In the genomic region with DNA sequence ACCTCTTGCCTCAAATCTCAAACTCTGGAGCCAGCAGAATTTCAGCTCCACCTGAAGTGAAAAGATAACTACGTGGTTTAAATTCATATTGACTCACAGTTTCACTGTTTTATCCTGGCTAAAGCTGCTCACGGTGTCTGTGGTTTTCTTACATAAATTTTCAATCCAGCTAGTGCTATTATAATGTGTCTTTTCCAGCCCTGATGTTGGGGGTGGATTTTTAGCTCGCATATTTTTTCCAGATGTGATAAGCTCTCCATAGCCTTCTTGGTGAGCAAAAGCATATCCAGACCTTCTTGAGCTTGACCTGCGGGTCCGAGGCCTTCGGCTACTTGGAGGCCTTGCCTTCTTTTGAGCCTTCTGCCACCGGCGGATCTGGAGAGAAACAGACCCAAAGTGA, we compare ENCODE assay signal across 1 cellular context.
TF ChIP-seq lines count a peak whose summit lies in the region.

No MANE protein-coding gene starts in this region.

TF ChIP-seq in H1, 55 proteins besides CTCF, POLR2A, EP300 and RAD21:
- no peak for TF ChIP-seq ATF2 (IDR thresholded peaks at IDR 0.05; ENCODE audit: low read length)
- TF ChIP-seq POLR2AphosphoS5 (IDR thresholded peaks at IDR 0.05; ENCODE audit: low read depth, low read length), result no peak
- no peak for TF ChIP-seq TBP (IDR thresholded peaks at IDR 0.05; ENCODE audit: low read depth, low read length)
- no peak for TF ChIP-seq EGR1 (IDR thresholded peaks at IDR 0.05; ENCODE audit: borderline replicate concordance, low read depth, low read length)
- TF ChIP-seq TEAD4 (IDR thresholded peaks at IDR 0.05; ENCODE audit: low read depth, low read length), result no peak
- TF ChIP-seq BCL11A (IDR thresholded peaks at IDR 0.05; ENCODE audit: low read depth in 2 of 2, low read length in 2 of 2), result no peak
- TF ChIP-seq RBBP5 (IDR thresholded peaks at IDR 0.05; ENCODE audit: borderline replicate concordance, low read depth, low read length), result no peak
- TF ChIP-seq CBX8 (IDR thresholded peaks at IDR 0.05; ENCODE audit: borderline replicate concordance, low read depth, low read length), result no peak
- no peak for TF ChIP-seq CREB1 (IDR thresholded peaks at IDR 0.05)
- no peak for TF ChIP-seq TAF7 (optimal IDR thresholded peaks at IDR 0.05; ENCODE audit: borderline replicate concordance, low read depth, low read length)
- TF ChIP-seq NRF1 (IDR thresholded peaks at IDR 0.05; ENCODE audit: low read depth, low read length), result no peak
- TF ChIP-seq CEBPB (IDR thresholded peaks at IDR 0.05; ENCODE audit: low read depth, low read length), result no peak
